ENCODE assay signal across 8 cellular contexts in genomic region chr6:7073810-7074525, GRCh38. TPM values are rescaled to one million over a fixed set of nuclear protein-coding genes. Genes with fewer than 3 reads are reported as not detected.
DNase-seq lines count a peak whose midpoint lies in the region; ATAC-seq and FAIRE-seq lines count a peak whose summit lies in the region.

No MANE protein-coding gene starts in this region.

- no peak for FAIRE-seq in urothelium cell line (lab: Jason Lieb, UNC)

- H3K27me3 Mint-ChIP-seq in T-helper 17 cell = peaks cover 6% of the 10 kb centered on the region

- no peaks in the 10 kb centered on the region for H3K36me3 Mint-ChIP-seq in T-helper 17 cell (ENCODE audit: low read depth)

- peak; percentile 89 for ATAC-seq in GM18499 (IDR thresholded peaks at IDR 0.05; ENCODE audit: insufficient read depth, unreplicated experiment)
- peak; percentile 100 for ATAC-seq in HG02623 (IDR thresholded peaks at IDR 0.05; ENCODE audit: unreplicated experiment)
- ATAC-seq in T-helper 17 cell = peak; percentile 99

- H3K27ac Mint-ChIP-seq in T-helper 17 cell = peak overlapping the region; percentile 78

- H3K4me1 Mint-ChIP-seq in T-helper 17 cell = peaks cover 10% of the 10 kb centered on the region

- H3K4me3 Mint-ChIP-seq in T-helper 17 cell = peak overlapping the region; percentile 77

- no peaks in the 10 kb centered on the region for H3K9me3 ChIP-seq in T-helper 17 cell (ENCODE audit: control insufficient read depth, low read length, poor library complexity, severe bottlenecking)

- DNase-seq in T-helper 17 cell (no peak), kidney tubule cell (ENCODE audit: low spot score) (no peak), cortex of kidney (lab: John Stamatoyannopoulos, UW) (no peak), urothelium cell line (ENCODE audit: low spot score) (no peak)
- DNase-seq in central memory CD4-positive, alpha-beta T cell = peak; percentile 45
- peak; percentile 51 for DNase-seq in stimulated activated CD8-positive, alpha-beta memory T cell treated with anti-CD3 and anti-CD28 coated beads, Interleukin-2, amount 100 ng/mL, for 48 hours (ENCODE audit: low read depth in 2 of 2)

RNA-seq across cellular contexts. Expression of gene RREB1, which starts 33.8 kb away (rescaled TPM):
- total RNA-seq in T-helper 17 cell = 10 to 100 TPM; 34.7 to 48.1 TPM

Comparison
In these comparisons a context has a peak if more than half of its experiments do, and no peak if none do; other contexts are left out.
1. DNase-seq: peak in central memory CD4-positive, alpha-beta T cell (single experiment) and stimulated activated CD8-positive, alpha-beta memory T cell treated with anti-CD3 and anti-CD28 coated beads, Interleukin-2, amount 100 ng/mL, for 48 hours (2 of 2); none in T-helper 17 cell (0 of 3), kidney tubule cell (single experiment), cortex of kidney (single experiment) and urothelium cell line (single experiment).
2. Peak in every context shown above with its lines, with median percentiles within 50 percentile points of each other: ATAC-seq.